Comparison of ENCODE assay signal across 12 cellular contexts in genomic region chr10:67976292-67977245, GRCh38.
DNase-seq lines count a peak whose midpoint lies in the region; ATAC-seq, FAIRE-seq and TF ChIP-seq lines count a peak whose summit lies in the region.
"Had no signal": no experiment of that assay in that cellular context is flagged by ENCODE, and none has a peak within 500 bp of the region (broad histone marks: within the 10 kb centered on the region; RNA-seq: fewer than 3 reads in every experiment).

No MANE protein-coding gene starts in this region.

- TF ChIP-seq RAD21 in A549 (conservative IDR thresholded peaks at IDR 0.05 in 1 of 2, IDR thresholded peaks at IDR 0.05 in 1 of 2) (no peak), Ishikawa (IDR thresholded peaks at IDR 0.05; ENCODE audit: low read depth) (no peak), liver (IDR thresholded peaks at IDR 0.05) (no peak)

- H3K27me3 ChIP-seq in liver (ENCODE audit: control insufficient read depth in 4 of 4, insufficient read depth in 4 of 4, low read length in 3 of 4) (no peaks in the 10 kb centered on the region), smooth muscle cell (ENCODE audit: low read depth) (no peaks in the 10 kb centered on the region)

- no peak for TF ChIP-seq POLR2A in A549 (IDR thresholded peaks at IDR 0.05; ENCODE audit: low read length)

- TF ChIP-seq CTCF in A549 (IDR thresholded peaks at IDR 0.05) (no peak), fibroblast of mammary gland (conservative IDR thresholded peaks at IDR 0.05; ENCODE audit: control insufficient read depth, insufficient read depth, low read depth, low read length) (no peak), liver (IDR thresholded peaks at IDR 0.05; ENCODE audit: low read depth, low read length, missing input control) (no peak), osteocyte (IDR thresholded peaks at IDR 0.05) (no peak), smooth muscle cell (IDR thresholded peaks at IDR 0.05; ENCODE audit: borderline replicate concordance, insufficient read depth, poor library complexity, severe bottlenecking) (no peak)

- no peaks in the 10 kb centered on the region for H4K20me1 ChIP-seq in smooth muscle cell (ENCODE audit: low read depth)

- TF ChIP-seq EP300 in A549 (IDR thresholded peaks at IDR 0.05) (no peak), Ishikawa (IDR thresholded peaks at IDR 0.05; ENCODE audit: borderline replicate concordance) (no peak)

- H3K9me3 ChIP-seq in A549 (peaks cover 5% of the 10 kb centered on the region), liver (ENCODE audit: control insufficient read depth in 4 of 4, low read length in 3 of 4) (peaks cover 0 to 2% (median 0%) of the 10 kb centered on the region in 4 donors), smooth muscle cell (replicated peaks; ENCODE audit: low read depth) (peaks cover 3% of the 10 kb centered on the region)

- H3K4me3 ChIP-seq in A549, result no peak overlapping the region
- H3K4me3 ChIP-seq in fibroblast of mammary gland (ENCODE audit: control insufficient read depth, low read depth, low read length), result no peak overlapping the region
- no peak overlapping the region for H3K4me3 ChIP-seq in liver (ENCODE audit: low read depth in 1 of 3, low read length in 3 of 3)
- no peak overlapping the region for H3K4me3 ChIP-seq in smooth muscle cell

- H3K4me2 ChIP-seq in A549 (no peak overlapping the region), smooth muscle cell (no peak overlapping the region)

- 93% methylated on average over 3 of the region's 3 CpGs for WGBS in A549 (ENCODE audit: missing lambda C conversion rate)
- 70% methylated on average over 3 of the region's 3 CpGs for WGBS in liver
- WGBS in smooth muscle cell (ENCODE audit: low lambda C conversion rate), result 92% methylated on average over 3 of the region's 3 CpGs

- FAIRE-seq in A549 (lab: Jason Lieb, UNC), result no peak

- peaks cover 1% of the 10 kb centered on the region for H3K79me2 ChIP-seq in smooth muscle cell (ENCODE audit: low read depth)

- H3K27ac ChIP-seq in A549 (0 out of 6 replicates have a peak overlapping the region, but pooled peaks of 1 of the 2 experiments have one; percentile 3), liver (ENCODE audit: low read depth in 1 of 2, low read length in 2 of 2) (no peak overlapping the region), smooth muscle cell (ENCODE audit: low read depth) (no peak overlapping the region)

- CTCF ChIA-PET in A549 (lab: Yijun Ruan, JAX), result interaction anchor here (0.5 to 1.4 kb wide), 4 partner anchors 12 to 939 kb away, joined by 3 to 4 read pairs (median 4); no protein-coding TSS in a partner anchor

- H3K4me1 ChIP-seq in A549 (peaks cover 15% of the 10 kb centered on the region; the same call in 2 of the 3 replicates), liver (ENCODE audit: control insufficient read depth in 4 of 4, insufficient read depth in 4 of 4, low read length in 3 of 4) (peaks cover 3 to 13% (median 8%) of the 10 kb centered on the region in 4 donors), smooth muscle cell (ENCODE audit: low read depth) (no peaks in the 10 kb centered on the region)

- no peak overlapping the region for H2AFZ ChIP-seq in smooth muscle cell (ENCODE audit: low read depth)

- H3F3A ChIP-seq in smooth muscle cell (ENCODE audit: low read depth), result no peaks in the 10 kb centered on the region

- peaks cover 6% of the 10 kb centered on the region for H3K9me3 Mint-ChIP-seq in osteocyte (ENCODE audit: unreplicated experiment)

- H3K36me3 Mint-ChIP-seq in osteocyte (ENCODE audit: unreplicated experiment), result peaks cover 64% of the 10 kb centered on the region

- ATAC-seq in A549 (peak; percentile 30 to 40; a peak in 3 of 6 replicates), GM19395 (IDR thresholded peaks at IDR 0.05; ENCODE audit: unreplicated experiment) (no peak)

- H3K36me3 ChIP-seq in liver (ENCODE audit: control insufficient read depth in 4 of 4, insufficient read depth in 3 of 4, low read depth in 1 of 4, low read length in 3 of 4) (peaks cover 6 to 21% (median 12%) of the 10 kb centered on the region in 4 donors), smooth muscle cell (ENCODE audit: low read depth) (peaks cover 23% of the 10 kb centered on the region)

- H3K27me3 Mint-ChIP-seq in osteocyte (ENCODE audit: unreplicated experiment), result no peaks in the 10 kb centered on the region
- H3K27me3 Mint-ChIP-seq: progenitor cell of endocrine pancreas had no signal

- POLR2A ChIA-PET in A549 (lab: Yijun Ruan, JAX), result no interaction called here

- no peak overlapping the region for H3K27ac Mint-ChIP-seq in osteocyte (ENCODE audit: unreplicated experiment)
- H3K27ac Mint-ChIP-seq: progenitor cell of endocrine pancreas had no signal

- H3K9ac ChIP-seq in liver (ENCODE audit: low read depth in 1 of 2, low read length in 2 of 2) (no peak overlapping the region), smooth muscle cell (ENCODE audit: low read depth) (no peak overlapping the region)

- H3K4me3 Mint-ChIP-seq in osteocyte (ENCODE audit: unreplicated experiment), result no peak overlapping the region

- DNase-seq in A549 (ENCODE audit: low read depth in 1 of 2, low spot score in 1 of 2), result no peak
- peak; percentile 17 for DNase-seq in fibroblast of mammary gland (ENCODE audit: low read depth)
- no peak for DNase-seq in osteocyte (ENCODE audit: extremely low spot score, unreplicated experiment)
- no peak for DNase-seq in smooth muscle cell (lab: John Stamatoyannopoulos, UW; ENCODE audit: unreplicated experiment)
- no peak for DNase-seq in NCI-H748 (lab: John Stamatoyannopoulos, UW; ENCODE audit: unreplicated experiment)
- DNase-seq: central memory CD4-positive, alpha-beta T cell; DMS53; NCI-H510A had no signal

- peaks cover 5% of the 10 kb centered on the region for H3K4me1 Mint-ChIP-seq in osteocyte (ENCODE audit: unreplicated experiment)

TF ChIP-seq in A549, 52 proteins besides CTCF, POLR2A, EP300 and RAD21:
- TF ChIP-seq NR3C1 (IDR thresholded peaks at IDR 0.05), result no peak
- TF ChIP-seq ELK1 (IDR thresholded peaks at IDR 0.05; ENCODE audit: low read depth, low read length), result no peak
- TF ChIP-seq CEBPB (IDR thresholded peaks at IDR 0.05), result no peak
- TF ChIP-seq SREBF2 (IDR thresholded peaks at IDR 0.05), result no peak

TF ChIP-seq in Ishikawa, 13 proteins besides CTCF, POLR2A, EP300 and RAD21:
- TF ChIP-seq MAX (IDR thresholded peaks at IDR 0.05) (no peak), USF1 (IDR thresholded peaks at IDR 0.05) (peak; percentile 68; the same call in 1 of the 2 replicates), TAF1 (IDR thresholded peaks at IDR 0.05; ENCODE audit: low read depth) (no peak)

TF ChIP-seq in liver, 16 proteins besides CTCF, POLR2A, EP300 and RAD21 (continues in another document):
- TF ChIP-seq TAF1 (conservative IDR thresholded peaks at IDR 0.05), result no peak
- peak; percentile 25 to 30 for TF ChIP-seq HNF4A (conservative IDR thresholded peaks at IDR 0.05)
- TF ChIP-seq YY1 (IDR thresholded peaks at IDR 0.05), result peak; percentile 47
- no peak for TF ChIP-seq SP1 (IDR thresholded peaks at IDR 0.05)
- TF ChIP-seq ATF3 (IDR thresholded peaks at IDR 0.05), result no peak
- no peak for TF ChIP-seq HNF4G (IDR thresholded peaks at IDR 0.05)
- no peak for TF ChIP-seq FOXA1 (IDR thresholded peaks at IDR 0.05)
- TF ChIP-seq FOXA2 (IDR thresholded peaks at IDR 0.05), result no peak
- TF ChIP-seq GABPA (IDR thresholded peaks at IDR 0.05 in 1 of 2, conservative IDR thresholded peaks at IDR 0.05 in 1 of 2), result no peak
- no peak for TF ChIP-seq JUND (IDR thresholded peaks at IDR 0.05)
- TF ChIP-seq MAX (IDR thresholded peaks at IDR 0.05), result no peak
- TF ChIP-seq RXRA (IDR thresholded peaks at IDR 0.05), result peak in 1 of 2 donors; percentile 24
- TF ChIP-seq NR2F2 (IDR thresholded peaks at IDR 0.05), result no peak
- TF ChIP-seq EGR1 (IDR thresholded peaks at IDR 0.05; ENCODE audit: low read depth in 2 of 2), result no peak
- no peak for TF ChIP-seq ZBTB33 (IDR thresholded peaks at IDR 0.05)
